27 cellular contexts compared by ENCODE assay signal in genomic region chr18:45463433-45463832, GRCh38.
DNase-seq lines count a peak whose midpoint lies in the region; ATAC-seq and TF ChIP-seq lines count a peak whose summit lies in the region.
"Had no signal": no experiment of that assay in that cellular context is flagged by ENCODE, and none has a peak within 500 bp of the region (broad histone marks: within the 10 kb centered on the region; RNA-seq: fewer than 3 reads in every experiment).

No MANE protein-coding gene starts in this region.

- peaks cover 0 to 8% (median 3%) of the 10 kb centered on the region in 4 donors for H3K4me1 ChIP-seq in esophagus muscularis mucosa
- H3K4me1 ChIP-seq: HAP-1 had no signal

- no peak overlapping the region for H3K27ac Mint-ChIP-seq in stimulated activated memory B cell treated with anti-CD40 and anti-IgM and Interleukin-4, amounts not matched to agents 10 μg/mL and 1 μg/mL and 100 μg/mL, for 72 hours
- H3K27ac Mint-ChIP-seq: CD4-positive, alpha-beta memory T cell; HFFc6; IgD-negative memory B cell; T-cell had no signal

- TF ChIP-seq POLR2A in esophagus muscularis mucosa (IDR thresholded peaks at IDR 0.05; ENCODE audit: low read depth) = no peak

- H3K9me3 ChIP-seq in esophagus muscularis mucosa = no peaks in the 10 kb centered on the region
- H3K9me3 ChIP-seq: HAP-1 had no signal

- no peaks in the 10 kb centered on the region for H3K36me3 ChIP-seq in esophagus muscularis mucosa
- H3K36me3 ChIP-seq: HAP-1 had no signal

- intact Hi-C loops in esophagus muscularis mucosa (cut with DNase I) = loop anchor here (10.0 kb wide), 1 partner anchor 59 kb away; no protein-coding TSS in a partner anchor

- no peaks in the 10 kb centered on the region for H3K27me3 ChIP-seq in esophagus muscularis mucosa

- H3K9me3 Mint-ChIP-seq in stimulated activated memory B cell treated with anti-CD40 and anti-IgM and Interleukin-4, amounts not matched to agents 10 μg/mL and 1 μg/mL and 100 μg/mL, for 72 hours = no peaks in the 10 kb centered on the region
- H3K9me3 Mint-ChIP-seq: CD4-positive, alpha-beta memory T cell; HFFc6; IgD-negative memory B cell; T-cell had no signal

- peaks cover 33% of the 10 kb centered on the region for H3K27me3 Mint-ChIP-seq in stimulated activated memory B cell treated with anti-CD40 and anti-IgM and Interleukin-4, amounts not matched to agents 10 μg/mL and 1 μg/mL and 100 μg/mL, for 72 hours

- H3K4me3 Mint-ChIP-seq in stimulated activated memory B cell treated with anti-CD40 and anti-IgM and Interleukin-4, amounts not matched to agents 10 μg/mL and 1 μg/mL and 100 μg/mL, for 72 hours = no peak overlapping the region
- H3K4me3 Mint-ChIP-seq: CD4-positive, alpha-beta memory T cell; HFFc6; IgD-negative memory B cell; T-cell had no signal

- TF ChIP-seq CTCF in esophagus muscularis mucosa (IDR thresholded peaks at IDR 0.05) = no peak
- no peak for TF ChIP-seq CTCF in GM20000 (IDR thresholded peaks at IDR 0.05; ENCODE audit: extremely low read depth, missing control alignments)

- H3K27ac ChIP-seq in esophagus muscularis mucosa (replicated peaks in 1 of 4) = no peak overlapping the region
- H3K27ac ChIP-seq: HL-60, KMS-11, RWPE1 had no signal

- H3K36me3 Mint-ChIP-seq in stimulated activated memory B cell treated with anti-CD40 and anti-IgM and Interleukin-4, amounts not matched to agents 10 μg/mL and 1 μg/mL and 100 μg/mL, for 72 hours = no peaks in the 10 kb centered on the region
- H3K36me3 Mint-ChIP-seq: CD4-positive, alpha-beta memory T cell; T-cell had no signal

- H3K4me1 Mint-ChIP-seq in stimulated activated memory B cell treated with anti-CD40 and anti-IgM and Interleukin-4, amounts not matched to agents 10 μg/mL and 1 μg/mL and 100 μg/mL, for 72 hours = peaks cover 10% of the 10 kb centered on the region
- H3K4me1 Mint-ChIP-seq: CD4-positive, alpha-beta memory T cell; T-cell had no signal

- WGBS in esophagus muscularis mucosa = 77% methylated on average over 6 of the region's 6 CpGs

- no peak overlapping the region for H3K4me3 ChIP-seq in esophagus muscularis mucosa
- H3K4me3 ChIP-seq: HAP-1 had no signal

- DNase-seq in esophagus muscularis mucosa (ENCODE audit: extremely low spot score) = peak; percentile 83
- DNase-seq in activated CD4-positive, alpha-beta T cell treated with anti-CD3 and anti-CD28 coated beads, Interleukin-2, amount 50 U/mL, for 4 hours = no peak
- no peak for DNase-seq in DMS53 (lab: John Stamatoyannopoulos, UW)
- DNase-seq in GM20000 (ENCODE audit: low spot score) = no peak
- DNase-seq: C1 segment of cervical spinal cord; CD4-positive, alpha-beta memory T cell; COR-L47; DMS79; EL; GDM1; GOT3; HFFc6; MM.1S; NCI-H1694; NCI-H2029 treated with DMSO at 0.1 percent for 48 hours; NCI-H2227 treated with DMSO at 0.1 percent for 48 hours; SHP77; T-cell had no signal

- no peak for TF ChIP-seq EP300 in esophagus muscularis mucosa (IDR thresholded peaks at IDR 0.05)

- ATAC-seq in GM19372 (IDR thresholded peaks at IDR 0.05; ENCODE audit: low read depth, unreplicated experiment) = peak; percentile 51
- ATAC-seq in HG03378 (IDR thresholded peaks at IDR 0.05; ENCODE audit: unreplicated experiment) = peak; percentile 44
- peak; percentile 74 for ATAC-seq in stimulated activated memory B cell treated with anti-CD40 and anti-IgM and Interleukin-4, amounts not matched to agents 10 μg/mL and 1 μg/mL and 100 μg/mL, for 72 hours
- ATAC-seq: Panc1, T-cell had no signal
